In genomic region chr9:78298046-78298511, GRCh38 we compare ENCODE assay signal across 8 cellular contexts. TPM values are rescaled to one million over a fixed set of nuclear protein-coding genes. Genes with fewer than 3 reads are reported as not detected.
DNase-seq lines count a peak whose midpoint lies in the region; ATAC-seq, FAIRE-seq and TF ChIP-seq lines count a peak whose summit lies in the region.

No MANE protein-coding gene starts in this region.

- peak overlapping the region; percentile 89 for H3K27ac Mint-ChIP-seq in astrocyte (ENCODE audit: unreplicated experiment)

- peaks cover 16% of the 10 kb centered on the region for H3K36me3 Mint-ChIP-seq in astrocyte (ENCODE audit: low read depth, unreplicated experiment)

- peak overlapping the region; percentile 79 for H3K4me3 ChIP-seq in astrocyte (ENCODE audit: insufficient read depth, low read depth, low read length)

- peaks cover 3% of the 10 kb centered on the region for H3K36me3 ChIP-seq in astrocyte (ENCODE audit: insufficient read depth, low read length)

- H3K9ac ChIP-seq in astrocyte (ENCODE audit: low read length), result peak overlapping the region; percentile 83

- no peaks in the 10 kb centered on the region for H3K9me3 ChIP-seq in astrocyte (ENCODE audit: insufficient read depth, low read depth, low read length)

- ATAC-seq in HG03108 (IDR thresholded peaks at IDR 0.05; ENCODE audit: unreplicated experiment), result no peak

- H3K4me1 Mint-ChIP-seq in astrocyte (ENCODE audit: low read depth, unreplicated experiment), result peaks cover 25% of the 10 kb centered on the region

- TF ChIP-seq CTCF in astrocyte (IDR thresholded peaks at IDR 0.05; ENCODE audit: insufficient read depth, low read depth, low read length), result no peak

- FAIRE-seq in astrocyte (lab: Jason Lieb, UNC) (no peak), GM12892 (lab: Jason Lieb, UNC) (no peak)

- H3K27ac ChIP-seq in astrocyte (ENCODE audit: low read depth, low read length), result no peak overlapping the region

- H2AFZ ChIP-seq in astrocyte (ENCODE audit: low read depth, low read length), result peak overlapping the region; percentile 94

- peaks cover 10% of the 10 kb centered on the region for H3K79me2 ChIP-seq in astrocyte (ENCODE audit: insufficient read depth, low read length)

- TF ChIP-seq POLR2A in GM12892 (IDR thresholded peaks at IDR 0.05; ENCODE audit: low read depth, low read length), result no peak

- H3K4me2 ChIP-seq in astrocyte (ENCODE audit: low read length), result peak overlapping the region; percentile 99

- peaks cover 8% of the 10 kb centered on the region for H3K4me1 ChIP-seq in astrocyte (ENCODE audit: insufficient read depth, low read length)

- H3K27me3 Mint-ChIP-seq in astrocyte (ENCODE audit: low read depth, unreplicated experiment), result no peaks in the 10 kb centered on the region

- H3K4me3 Mint-ChIP-seq in astrocyte (ENCODE audit: unreplicated experiment), result peak overlapping the region; percentile 90

- H3K27me3 ChIP-seq in astrocyte (ENCODE audit: insufficient read depth, low read length), result no peaks in the 10 kb centered on the region

- DNase-seq in EL (peak; percentile 24), M059J (ENCODE audit: low read depth) (peak; percentile 4), astrocyte (ENCODE audit: low read depth) (no peak), inferior parietal cortex (ENCODE audit: extremely low spot score) (peak; percentile 72), GM12892 (ENCODE audit: insufficient read length) (no peak), GDM1 (lab: John Stamatoyannopoulos, UW) (no peak)
- peak; percentile 45 for DNase-seq in stimulated activated CD8-positive, alpha-beta memory T cell treated with anti-CD3 and anti-CD28 coated beads, Interleukin-4, amount 100 ng/mL, for 48 hours

- H4K20me1 ChIP-seq in astrocyte (ENCODE audit: insufficient read depth, low read length), result no peaks in the 10 kb centered on the region

- no peaks in the 10 kb centered on the region for H3K9me3 Mint-ChIP-seq in astrocyte (ENCODE audit: unreplicated experiment)

RNA-seq across cellular contexts. Expression of gene PSAT1, which starts 1.2 kb away (rescaled TPM):
- total RNA-seq in M059J (2014; rRNA removed; shearing (Covaris generic)), result 73.0 and 82.0 TPM in 2 replicates
- total RNA-seq in astrocyte, result 326 and 335 TPM in 2 replicates
- 27.1 TPM for polyA plus RNA-seq in GM12892 (2012; ENCODE audit: missing spikeins)

Comparison
In these comparisons a context has a peak if more than half of its experiments do, and no peak if none do; other contexts are left out.
1. DNase-seq: peak in EL (single experiment), M059J (single experiment), inferior parietal cortex (single experiment) and stimulated activated CD8-positive, alpha-beta memory T cell treated with anti-CD3 and anti-CD28 coated beads, Interleukin-4, amount 100 ng/mL, for 48 hours (single experiment); none in astrocyte (single experiment), GM12892 (single experiment) and GDM1 (single experiment).